19 cellular contexts compared by ENCODE assay signal in genomic region chr10:43252785-43253341, GRCh38. TPM values are rescaled to one million over a fixed set of nuclear protein-coding genes. Genes with fewer than 3 reads are reported as not detected.
DNase-seq lines count a peak whose midpoint lies in the region; ATAC-seq, FAIRE-seq and TF ChIP-seq lines count a peak whose summit lies in the region.
"Had no signal": no experiment of that assay in that cellular context is flagged by ENCODE, and none has a peak within 500 bp of the region (broad histone marks: within the 10 kb centered on the region; RNA-seq: fewer than 3 reads in every experiment).

No MANE protein-coding gene starts in this region.

- TF ChIP-seq CTCF in BE2C (IDR thresholded peaks at IDR 0.05; ENCODE audit: low read depth, low read length) (no peak), osteoblast (IDR thresholded peaks at IDR 0.05; ENCODE audit: extremely low read depth, low read depth, low read length) (no peak), mammary epithelial cell (conservative IDR thresholded peaks at IDR 0.05 in 1 of 2, IDR thresholded peaks at IDR 0.05 in 1 of 2; ENCODE audit: extremely low read depth in 1 of 2, insufficient read depth in 1 of 2, low read depth in 1 of 2, low read length in 2 of 2) (no peak)

- H3K27me3 ChIP-seq in BE2C = no peaks in the 10 kb centered on the region
- H3K27me3 ChIP-seq in osteoblast (ENCODE audit: insufficient read depth, low read length) = no peaks in the 10 kb centered on the region
- peaks cover 3% of the 10 kb centered on the region for H3K27me3 ChIP-seq in mammary epithelial cell (ENCODE audit: insufficient read depth, low read length)
- H3K27me3 ChIP-seq: thyroid gland had no signal

- TF ChIP-seq POLR2A in GM12892 (IDR thresholded peaks at IDR 0.05; ENCODE audit: low read depth, low read length) = no peak

- WGBS in mammary epithelial cell (ENCODE audit: low coverage, missing lambda C conversion rate) = 81% methylated on average over 6 of the region's 18 CpGs

- no peak for ATAC-seq in Right ventricle myocardium superior (ENCODE audit: poor library complexity)
- no peak for ATAC-seq in GM18517 (IDR thresholded peaks at IDR 0.05; ENCODE audit: unreplicated experiment)
- no peak for ATAC-seq in GM21526 (IDR thresholded peaks at IDR 0.05; ENCODE audit: low FRiP score, unreplicated experiment)
- ATAC-seq in GM21360 (IDR thresholded peaks at IDR 0.05; ENCODE audit: unreplicated experiment) = no peak

- intact Hi-C loops in Right ventricle myocardium superior (cut with DNase I) = no loop called here
- intact Hi-C loops in mammary epithelial cell (cut with micrococcal nuclease) = no loop called here

- dilution Hi-C loops in mammary epithelial cell (cut with HindIII; ENCODE audit: low sequenced_read_pairs) = no loop called here

- H3K4me1 ChIP-seq in BE2C (no peaks in the 10 kb centered on the region), osteoblast (ENCODE audit: insufficient read depth, low read length) (no peaks in the 10 kb centered on the region), mammary epithelial cell (ENCODE audit: insufficient read depth, low read length) (no peaks in the 10 kb centered on the region)
- H3K4me1 ChIP-seq: thyroid gland had no signal

- in situ Hi-C loops in mammary epithelial cell (cut with MboI; ENCODE audit: low sequenced_read_pairs in 2 of 2) = no loop called here

- H3K79me2 ChIP-seq in osteoblast (ENCODE audit: insufficient read depth, low read length) = no peaks in the 10 kb centered on the region
- H3K79me2 ChIP-seq in mammary epithelial cell (ENCODE audit: insufficient read depth, low read length) = no peaks in the 10 kb centered on the region

- no peak overlapping the region for H3K4me3 ChIP-seq in BE2C (ENCODE audit: low read depth, low read length)
- H3K4me3 ChIP-seq in osteoblast (ENCODE audit: insufficient read depth, low read length) = no peak overlapping the region
- no peak overlapping the region for H3K4me3 ChIP-seq in mammary epithelial cell (replicated peaks in 1 of 3; ENCODE audit: insufficient read depth in 1 of 3, low read depth in 2 of 3, low read length in 3 of 3)
- H3K4me3 ChIP-seq: thyroid gland had no signal

- no TSS peak for BruUV-seq in mammary epithelial cell (replicated peaks; lab: Mats Ljungman, UMichigan)

- H3K9me3 ChIP-seq in BE2C (no peaks in the 10 kb centered on the region), osteoblast (ENCODE audit: low read depth, low read length) (no peaks in the 10 kb centered on the region), mammary epithelial cell (replicated peaks; ENCODE audit: insufficient read depth, low read length) (no peaks in the 10 kb centered on the region)
- H3K9me3 ChIP-seq: thyroid gland had no signal

- H2AFZ ChIP-seq in osteoblast (ENCODE audit: low read length) (no peak overlapping the region), mammary epithelial cell (ENCODE audit: low read depth, low read length) (no peak overlapping the region)

- FAIRE-seq in GM12892 (lab: Jason Lieb, UNC) = no peak
- FAIRE-seq: colon, keratinocyte, TTC549 had no signal

- no peak overlapping the region for H3K4me2 ChIP-seq in osteoblast (ENCODE audit: insufficient read depth, low read length)
- no peak overlapping the region for H3K4me2 ChIP-seq in mammary epithelial cell (ENCODE audit: insufficient read depth, low read depth, low read length)

- no peak overlapping the region for H3K9ac ChIP-seq in mammary epithelial cell (ENCODE audit: insufficient read depth, low read length)

- H4K20me1 ChIP-seq in osteoblast (ENCODE audit: insufficient read depth, low read length) = no peaks in the 10 kb centered on the region
- H4K20me1 ChIP-seq in mammary epithelial cell (ENCODE audit: insufficient read depth, low read length) = no peaks in the 10 kb centered on the region

- no peak overlapping the region for H3K27ac ChIP-seq in osteoblast (ENCODE audit: low read depth, low read length)
- H3K27ac ChIP-seq in mammary epithelial cell (ENCODE audit: insufficient read depth, low read depth, low read length) = no peak overlapping the region
- H3K27ac ChIP-seq: thyroid gland had no signal

- H3K36me3 ChIP-seq in BE2C (no peaks in the 10 kb centered on the region), osteoblast (ENCODE audit: insufficient read depth, low read length) (no peaks in the 10 kb centered on the region), mammary epithelial cell (ENCODE audit: insufficient read depth, low read length) (no peaks in the 10 kb centered on the region)
- H3K36me3 ChIP-seq: thyroid gland had no signal

- CTCF ChIA-PET in mammary epithelial cell (lab: Charles Lee; ENCODE audit: low non-redundant PET) = no interaction called here

- DNase-seq in BE2C = peak; percentile 5
- peak; percentile 7 for DNase-seq in GM12892 (ENCODE audit: insufficient read length)
- DNase-seq in Right ventricle myocardium superior = peak; percentile 31
- peak; percentile 78 for DNase-seq in osteoblast (ENCODE audit: insufficient read length, low spot score, missing footprints)
- DNase-seq in mammary epithelial cell = no peak
- DNase-seq: activated CD4-positive, alpha-beta T cell treated with anti-CD3 and anti-CD28 coated beads for 48 hours; DND-41; hippocampal formation; KG1; NCI-H1048; NCI-H2081 treated with DMSO at 0.1 percent for 48 hours; NCI-H526; thyroid gland had no signal

RNA-seq across cellular contexts. Expression of gene RASGEF1A, which starts 14.0 kb away (rescaled TPM):
- 0.25 TPM for polyA plus RNA-seq in BE2C (2012; ENCODE audit: insufficient read depth, insufficient read length, low read depth)
- 0.11 TPM for polyA plus RNA-seq in GM12892 (2012; ENCODE audit: missing spikeins)
- total RNA-seq in Right ventricle myocardium superior (1.6 TPM), osteoblast (1.1 TPM in 1 of 2 replicates, not detected in the other), mammary epithelial cell (1 to 10 TPM in 1 of 2 donors, not detected in 1; 4.7 TPM)
- 0.79 TPM for polyA plus RNA-seq in mammary epithelial cell
- polyA minus RNA-seq in mammary epithelial cell = not detected
